In genomic region chr5:75055727-75056144, GRCh38 we compare ENCODE assay signal across 11 cellular contexts. TPM values are rescaled to one million over a fixed set of nuclear protein-coding genes. Genes with fewer than 3 reads are reported as not detected.
DNase-seq lines count a peak whose midpoint lies in the region; ATAC-seq, FAIRE-seq and TF ChIP-seq lines count a peak whose summit lies in the region.
"Had no signal": no experiment of that assay in that cellular context is flagged by ENCODE, and none has a peak within 500 bp of the region (broad histone marks: within the 10 kb centered on the region; RNA-seq: fewer than 3 reads in every experiment).

No MANE protein-coding gene starts in this region.

- H3K27ac Mint-ChIP-seq in type B pancreatic cell, result peak overlapping the region; percentile 35

- H3K9me3 Mint-ChIP-seq in type B pancreatic cell, result no peaks in the 10 kb centered on the region

- no TSS peak for BruUV-seq in HepG2 (replicated peaks; lab: Mats Ljungman, UMichigan)

- intact Hi-C loops in HepG2 (cut with micrococcal nuclease; ENCODE audit: unreplicated experiment) (loop anchor here (10.0 kb wide), 1 partner anchor 179 kb away; the partner anchor contains the start of gene ANKRD31), right lobe of liver (cut with DNase I) (loop anchor here in 1 of 2 donors (10.0 kb wide), 1 partner anchor 121 kb away; no protein-coding TSS in a partner anchor)

- no peak for TF ChIP-seq CTCF in HepG2 (CRISPR knock-in tag; IDR thresholded peaks at IDR 0.05)
- no peak for TF ChIP-seq CTCF in right lobe of liver (IDR thresholded peaks at IDR 0.05)
- TF ChIP-seq CTCF in type B pancreatic cell (conservative IDR thresholded peaks at IDR 0.05), result no peak
- TF ChIP-seq CTCF in tibial nerve (IDR thresholded peaks at IDR 0.05), result no peak
- no peak for TF ChIP-seq CTCF in MM.1S (IDR thresholded peaks at IDR 0.05; ENCODE audit: low read length)

- no peak overlapping the region for H3K4me3 ChIP-seq in HepG2 (replicated peaks in 1 of 3; ENCODE audit: insufficient read depth in 1 of 3, low read depth in 2 of 3, low read length in 3 of 3)
- H3K4me3 ChIP-seq in right lobe of liver, result no peak overlapping the region
- H3K4me3 ChIP-seq in adipocyte (ENCODE audit: low read length), result no peak overlapping the region
- no peak overlapping the region for H3K4me3 ChIP-seq in iPS DF 6.9 (ENCODE audit: low read length)
- H3K4me3 ChIP-seq in tibial nerve, result no peak overlapping the region
- H3K4me3 ChIP-seq in MM.1S (ENCODE audit: low read length), result no peak overlapping the region

- no peak for TF ChIP-seq RAD21 in HepG2 (CRISPR knock-in tag; IDR thresholded peaks at IDR 0.05)

- H3K9me2 ChIP-seq in MM.1S (replicated peaks; ENCODE audit: insufficient read depth, low read length), result no peaks in the 10 kb centered on the region

- H3K4me2 ChIP-seq in HepG2 (ENCODE audit: low read depth, low read length) (no peak overlapping the region), MM.1S (ENCODE audit: low read depth, low read length) (no peak overlapping the region)

- H3K27me3 Mint-ChIP-seq in type B pancreatic cell, result peaks cover 20% of the 10 kb centered on the region

- H3K36me3 Mint-ChIP-seq in type B pancreatic cell, result no peaks in the 10 kb centered on the region

- H3K27me3 ChIP-seq in HepG2 (ENCODE audit: control insufficient read depth in 1 of 2, insufficient read depth in 2 of 2, low read length in 2 of 2), result peaks cover 19 to 50% of the 10 kb centered on the region in 2 experiments
- no peaks in the 10 kb centered on the region for H3K27me3 ChIP-seq in right lobe of liver
- no peaks in the 10 kb centered on the region for H3K27me3 ChIP-seq in adipocyte (replicated peaks; ENCODE audit: control insufficient read depth, insufficient read depth, low read length)
- H3K27me3 ChIP-seq in iPS DF 6.9 (ENCODE audit: control insufficient read depth, insufficient read depth, low read length), result no peaks in the 10 kb centered on the region
- no peaks in the 10 kb centered on the region for H3K27me3 ChIP-seq in tibial nerve
- H3K27me3 ChIP-seq in MM.1S (replicated peaks; ENCODE audit: insufficient read depth, low read length), result no peaks in the 10 kb centered on the region

- peak overlapping the region; percentile 78 for H3K4me3 Mint-ChIP-seq in type B pancreatic cell

- DNase-seq in HepG2 (ENCODE audit: low spot score), result peak; percentile 24
- DNase-seq in right lobe of liver, result no peak
- peak; percentile 44 for DNase-seq in adipocyte (ENCODE audit: low read depth)
- DNase-seq in iPS DF 6.9 (ENCODE audit: low read depth, low spot score), result peak; percentile 90
- DNase-seq in type B pancreatic cell (ENCODE audit: extremely low spot score, unreplicated experiment), result no peak
- DNase-seq in glomerular visceral epithelial cell (ENCODE audit: extremely low spot score), result no peak
- DNase-seq in tibial nerve (ENCODE audit: low spot score in 2 of 2), result no peak
- DNase-seq in MM.1S, result no peak
- DNase-seq: activated CD4-positive, alpha-beta T cell treated with anti-CD3 and anti-CD28 coated beads for 48 hours; cerebellar nuclear complex; NCI-H345 had no signal

- TF ChIP-seq POLR2A in HepG2 (IDR thresholded peaks at IDR 0.05; ENCODE audit: insufficient read depth in 1 of 2, low read depth in 2 of 2, low read length in 2 of 2) (no peak), right lobe of liver (IDR thresholded peaks at IDR 0.05) (no peak), tibial nerve (IDR thresholded peaks at IDR 0.05) (no peak)

- no peak for FAIRE-seq in HepG2 (lab: Jason Lieb, UNC)

- H3K9me3 ChIP-seq in HepG2 (ENCODE audit: low read length), result no peaks in the 10 kb centered on the region
- no peaks in the 10 kb centered on the region for H3K9me3 ChIP-seq in right lobe of liver
- no peaks in the 10 kb centered on the region for H3K9me3 ChIP-seq in adipocyte (ENCODE audit: control insufficient read depth, low read length)
- no peaks in the 10 kb centered on the region for H3K9me3 ChIP-seq in iPS DF 6.9 (ENCODE audit: control insufficient read depth, insufficient read depth, low read length)
- H3K9me3 ChIP-seq in tibial nerve, result no peaks in the 10 kb centered on the region
- no peaks in the 10 kb centered on the region for H3K9me3 ChIP-seq in MM.1S (replicated peaks; ENCODE audit: insufficient read depth, low read length)

- in situ Hi-C loops in HepG2 (cut with HindIII; ENCODE audit: extremely low pct_ligation_motif_present, low pct_unique_long_range_greater_than_20kb), result loop anchor here (10.0 kb wide), 1 partner anchor 209 kb away; no protein-coding TSS in a partner anchor

- H3K9ac ChIP-seq in HepG2 (ENCODE audit: insufficient read depth, low read depth, low read length) (no peak overlapping the region), adipocyte (ENCODE audit: low read length) (no peak overlapping the region), MM.1S (ENCODE audit: low read length) (no peak overlapping the region)

- POLR2A ChIA-PET in HepG2 (lab: Yijun Ruan, JAX), result no interaction called here

- H4K20me1 ChIP-seq in HepG2 (ENCODE audit: insufficient read depth, low read length), result no peaks in the 10 kb centered on the region
- no peaks in the 10 kb centered on the region for H4K20me1 ChIP-seq in MM.1S (ENCODE audit: insufficient read depth, low read length)

- H3K79me2 ChIP-seq in HepG2 (ENCODE audit: insufficient read depth, low read length) (no peaks in the 10 kb centered on the region), MM.1S (ENCODE audit: low read length) (no peaks in the 10 kb centered on the region)

- CTCF ChIA-PET in HepG2 (lab: Yijun Ruan, JAX; ENCODE audit: low intra/inter-chr PET ratio, low total read pairs), result no interaction called here

- TF ChIP-seq EP300 in HepG2 (IDR thresholded peaks at IDR 0.05; ENCODE audit: low read depth in 2 of 2, low read length in 2 of 2) (no peak), HepG2 (CRISPR knock-in tag; IDR thresholded peaks at IDR 0.05; ENCODE audit: borderline replicate concordance) (no peak), tibial nerve (IDR thresholded peaks at IDR 0.05) (no peak)

- H3K4me1 ChIP-seq in HepG2 (ENCODE audit: insufficient read depth, low read length) (peaks cover 27% of the 10 kb centered on the region), right lobe of liver (peaks cover 0 to 18% (median 0%) of the 10 kb centered on the region in 4 donors), adipocyte (ENCODE audit: control insufficient read depth, insufficient read depth, low read length) (peaks cover 22% of the 10 kb centered on the region), iPS DF 6.9 (ENCODE audit: control insufficient read depth, insufficient read depth, low read length) (peaks cover 10% of the 10 kb centered on the region; the same call in 1 of the 2 replicates), tibial nerve (peaks cover 0 to 23% (median 6%) of the 10 kb centered on the region in 4 donors), MM.1S (ENCODE audit: low read length) (no peaks in the 10 kb centered on the region; the same call in 1 of the 2 replicates)

- H3K36me3 ChIP-seq in HepG2 (replicated peaks in 1 of 2; ENCODE audit: control insufficient read depth in 1 of 2, insufficient read depth in 2 of 2, low read length in 2 of 2) (no peaks in the 10 kb centered on the region), right lobe of liver (no peaks in the 10 kb centered on the region), adipocyte (ENCODE audit: control insufficient read depth, insufficient read depth, low read length, severe bottlenecking) (no peaks in the 10 kb centered on the region), iPS DF 6.9 (ENCODE audit: control insufficient read depth, insufficient read depth, low read length) (no peaks in the 10 kb centered on the region), tibial nerve (no peaks in the 10 kb centered on the region), MM.1S (replicated peaks; ENCODE audit: insufficient read depth, low read length) (no peaks in the 10 kb centered on the region)

- ATAC-seq in HepG2 (no peak), right lobe of liver (no peak)

- no peaks in the 10 kb centered on the region for H3F3A ChIP-seq in MM.1S (ENCODE audit: insufficient read depth, low read length)

- peaks cover 25% of the 10 kb centered on the region for H3K4me1 Mint-ChIP-seq in type B pancreatic cell (ENCODE audit: unreplicated experiment)

- 60% methylated on average over 1 of the region's 1 CpG for WGBS in HepG2 (ENCODE audit: low lambda C conversion rate)
- WGBS in right lobe of liver (ENCODE audit: insufficient coverage, low coverage, low lambda C conversion rate, missing lambda C conversion rate), result no CpG with 5 or more reads among the region's 1 CpG
- no CpG with 5 or more reads among the region's 1 CpG for WGBS in iPS DF 6.9 (ENCODE audit: insufficient coverage, insufficient read length)
- 100% methylated on average over 1 of the region's 1 CpG for WGBS in tibial nerve, 2 donors

- H3K27ac ChIP-seq in HepG2 (ENCODE audit: extremely low read length, insufficient read depth, low read length) (no peak overlapping the region), right lobe of liver (no peak overlapping the region), iPS DF 6.9 (ENCODE audit: low read length) (no peak overlapping the region), tibial nerve (no peak overlapping the region), MM.1S (ENCODE audit: low read length) (no peak overlapping the region)

- H2AFZ ChIP-seq in HepG2 (ENCODE audit: low read length), result no peak overlapping the region
- H2AFZ ChIP-seq in MM.1S (ENCODE audit: low read length), result no peak overlapping the region

RNA-seq across cellular contexts. Expression of gene GCNT4, which starts 3.4 kb away (rescaled TPM):
- total RNA-seq in HepG2 (2016; rRNA removed; fragmentation: Illumina TruSeq; extraction: Trizol) (0.22 and 0.27 TPM in 2 replicates), right lobe of liver (1 to 10 TPM in 3 of 6 experiments, under 1 TPM in 3; 0.35 to 2.0 (median 0.96) TPM), type B pancreatic cell (ENCODE audit: low replicate concordance) (7.1 and 8.3 TPM in 2 replicates), tibial nerve (1 to 10 TPM in 1 of 4 donors, under 1 TPM in 3; 0.63 to 1.5 (median 0.94) TPM)
- 0.10 TPM in 1 of 2 replicates, not detected in the other for total RNA-seq in HepG2 (2016; cell fraction: cytosol; rRNA removed; fragmentation: Illumina TruSeq; extraction: Trizol; ENCODE audit: low read depth)
- total RNA-seq in HepG2 (2016; cell fraction: insoluble cytoplasmic fraction; rRNA removed; fragmentation: Illumina TruSeq; extraction: Trizol), result 0.18 and 0.26 TPM in 2 replicates
- total RNA-seq in HepG2 (2016; cell fraction: membrane; rRNA removed; fragmentation: Illumina TruSeq; extraction: Trizol), result 0.17 and 0.25 TPM in 2 replicates
- total RNA-seq in HepG2 (2016; cell fraction: nucleus; rRNA removed; fragmentation: Illumina TruSeq; extraction: Trizol), result 0.19 and 0.50 TPM in 2 replicates
- 0.26 and 0.38 TPM in 2 replicates for polyA plus RNA-seq in HepG2 (2011; rRNA removed)
- polyA plus RNA-seq in HepG2 (2011; cell fraction: cytosol; rRNA removed), result 0.11 and 0.26 TPM in 2 replicates
- 0.16 and 0.28 TPM in 2 replicates for polyA plus RNA-seq in HepG2 (2011; cell fraction: nucleus; rRNA removed)
- 0.17 and 0.43 TPM in 2 replicates for polyA plus RNA-seq in HepG2 (2012)
- polyA plus RNA-seq in HepG2 (2016; cell fraction: cytosol; fragmentation: Illumina TruSeq; extraction: Trizol; ENCODE audit: low read depth), result 0.01 and 0.02 TPM in 2 replicates
- polyA plus RNA-seq in HepG2 (2016; cell fraction: insoluble cytoplasmic fraction; fragmentation: Illumina TruSeq; extraction: Trizol; ENCODE audit: low read depth), result 0.12 and 0.17 TPM in 2 replicates
- polyA plus RNA-seq in HepG2 (2016; cell fraction: membrane; fragmentation: Illumina TruSeq; extraction: Trizol; ENCODE audit: low read depth), result 0.05 and 0.13 TPM in 2 replicates
- polyA plus RNA-seq in HepG2 (2016; cell fraction: nucleus; fragmentation: Illumina TruSeq; extraction: Trizol; ENCODE audit: insufficient read depth, low read depth), result 0.21 and 0.28 TPM in 2 replicates
- polyA minus RNA-seq in HepG2 (2011; rRNA and poly(A)+ RNA removed; ENCODE audit: low replicate concordance), result 0.02 and 0.26 TPM in 2 replicates
- polyA minus RNA-seq in HepG2 (2011; cell fraction: cytosol; rRNA and poly(A)+ RNA removed), result 0.59 and 0.62 TPM in 2 replicates
- 0.90 and 0.99 TPM in 2 replicates for polyA minus RNA-seq in HepG2 (2011; cell fraction: nucleus; rRNA and poly(A)+ RNA removed)

Comparison
In these comparisons a context has a peak if more than half of its experiments do, and no peak if none do; other contexts are left out.
1. DNase-seq: peak in HepG2 (single experiment), adipocyte (single experiment) and iPS DF 6.9 (single experiment); none in right lobe of liver (0 of 3), type B pancreatic cell (single experiment), glomerular visceral epithelial cell (single experiment), tibial nerve (0 of 2) and MM.1S (single experiment).